Comparison of ENCODE assay signal across 8 cellular contexts in the genomic region with DNA sequence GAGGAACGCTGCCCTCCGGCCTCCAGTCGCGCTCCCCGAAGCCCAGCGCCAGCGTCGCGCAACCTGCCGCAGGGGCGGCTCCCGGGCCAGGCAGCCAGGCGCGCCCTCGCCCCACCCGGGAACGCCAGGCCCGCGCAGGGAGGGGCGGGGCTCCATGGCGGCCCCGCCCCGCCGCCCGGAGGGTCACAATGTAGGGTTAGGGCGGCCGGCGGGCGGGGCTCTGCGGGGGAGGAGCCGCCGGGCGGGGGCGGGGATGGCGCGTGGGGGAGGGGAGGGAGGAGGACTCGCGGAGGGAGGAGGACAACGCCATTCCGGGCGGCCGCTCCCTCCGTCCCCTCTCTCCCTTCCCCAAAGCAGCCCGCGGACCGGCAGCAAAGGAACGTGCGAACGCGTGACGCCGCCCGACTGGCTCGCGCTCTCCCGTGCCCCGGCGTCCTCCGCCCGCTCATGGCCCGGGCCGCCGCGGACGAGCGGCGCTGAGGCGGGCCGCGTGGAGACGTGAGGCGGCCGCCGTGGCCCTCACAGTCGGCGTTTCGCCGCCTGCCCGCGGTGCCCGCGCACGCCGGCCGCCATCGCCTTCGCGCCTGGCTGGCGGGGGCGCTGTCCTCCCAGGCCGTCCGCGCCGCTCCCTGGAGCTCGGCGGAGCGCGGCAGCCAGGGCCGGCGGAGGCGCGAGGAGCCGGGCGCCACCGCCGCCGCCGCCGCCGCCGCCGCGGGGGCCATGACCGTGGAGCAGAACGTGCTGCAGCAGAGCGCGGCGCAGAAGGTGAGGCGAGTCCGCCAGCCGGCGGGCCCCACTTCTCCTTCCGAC. TPM values are rescaled to one million over a fixed set of nuclear protein-coding genes. Genes with fewer than 3 reads are reported as not detected.
DNase-seq lines count a peak whose midpoint lies in the region; ATAC-seq, FAIRE-seq and TF ChIP-seq lines count a peak whose summit lies in the region.

A gene with protein sequence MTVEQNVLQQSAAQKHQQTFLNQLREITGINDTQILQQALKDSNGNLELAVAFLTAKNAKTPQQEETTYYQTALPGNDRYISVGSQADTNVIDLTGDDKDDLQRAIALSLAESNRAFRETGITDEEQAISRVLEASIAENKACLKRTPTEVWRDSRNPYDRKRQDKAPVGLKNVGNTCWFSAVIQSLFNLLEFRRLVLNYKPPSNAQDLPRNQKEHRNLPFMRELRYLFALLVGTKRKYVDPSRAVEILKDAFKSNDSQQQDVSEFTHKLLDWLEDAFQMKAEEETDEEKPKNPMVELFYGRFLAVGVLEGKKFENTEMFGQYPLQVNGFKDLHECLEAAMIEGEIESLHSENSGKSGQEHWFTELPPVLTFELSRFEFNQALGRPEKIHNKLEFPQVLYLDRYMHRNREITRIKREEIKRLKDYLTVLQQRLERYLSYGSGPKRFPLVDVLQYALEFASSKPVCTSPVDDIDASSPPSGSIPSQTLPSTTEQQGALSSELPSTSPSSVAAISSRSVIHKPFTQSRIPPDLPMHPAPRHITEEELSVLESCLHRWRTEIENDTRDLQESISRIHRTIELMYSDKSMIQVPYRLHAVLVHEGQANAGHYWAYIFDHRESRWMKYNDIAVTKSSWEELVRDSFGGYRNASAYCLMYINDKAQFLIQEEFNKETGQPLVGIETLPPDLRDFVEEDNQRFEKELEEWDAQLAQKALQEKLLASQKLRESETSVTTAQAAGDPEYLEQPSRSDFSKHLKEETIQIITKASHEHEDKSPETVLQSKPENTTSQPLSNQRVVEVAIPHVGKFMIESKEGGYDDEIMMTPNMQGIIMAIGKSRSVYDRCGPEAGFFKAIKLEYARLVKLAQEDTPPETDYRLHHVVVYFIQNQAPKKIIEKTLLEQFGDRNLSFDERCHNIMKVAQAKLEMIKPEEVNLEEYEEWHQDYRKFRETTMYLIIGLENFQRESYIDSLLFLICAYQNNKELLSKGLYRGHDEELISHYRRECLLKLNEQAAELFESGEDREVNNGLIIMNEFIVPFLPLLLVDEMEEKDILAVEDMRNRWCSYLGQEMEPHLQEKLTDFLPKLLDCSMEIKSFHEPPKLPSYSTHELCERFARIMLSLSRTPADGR (plus strand): TSS at position 309 of the 810 bp plus-strand sequence. CDS start 412 bp downstream, at position 721.

- FAIRE-seq in GM12891 (lab: Jason Lieb, UNC), result peak; percentile 91
- peak; percentile 84 for FAIRE-seq in urothelium cell line (lab: Jason Lieb, UNC)

- H3K4me1 Mint-ChIP-seq in T-helper 17 cell, result peaks cover 21% of the 10 kb centered on the region

- H3K9me3 ChIP-seq in T-helper 17 cell (ENCODE audit: control insufficient read depth, low read length, poor library complexity, severe bottlenecking), result no peaks in the 10 kb centered on the region

- H3K27ac Mint-ChIP-seq in T-helper 17 cell, result peak within 1 kb of the TSS; percentile 90

- peak; percentile 83 for ATAC-seq in HG02759 (IDR thresholded peaks at IDR 0.05; ENCODE audit: unreplicated experiment)
- peak; percentile 83 for ATAC-seq in T-helper 17 cell
- peak; percentile 98 for ATAC-seq in left ventricle myocardium superior

- H3K27me3 Mint-ChIP-seq in T-helper 17 cell, result no peaks in the 10 kb centered on the region

- H3K4me3 Mint-ChIP-seq in T-helper 17 cell, result peak within 1 kb of the TSS; percentile 98

- intact Hi-C loops in left ventricle myocardium superior (cut with micrococcal nuclease), result loop anchor here (10.0 kb wide), 1 partner anchor 95 kb away; no protein-coding TSS in a partner anchor

- no peaks in the 10 kb centered on the region for H3K36me3 Mint-ChIP-seq in T-helper 17 cell (ENCODE audit: low read depth)

- no peak for TF ChIP-seq POLR2A in GM12891 (IDR thresholded peaks at IDR 0.05; ENCODE audit: low read depth, low read length)

- DNase-seq in GM12891 (ENCODE audit: insufficient read length, low spot score), result peak; percentile 80
- peak; percentile 92 to 97 (median 92) for DNase-seq in NCI-H1417 (lab: John Stamatoyannopoulos, UW)
- DNase-seq in T-helper 17 cell, result peak; percentile 78 to 92 (median 92)
- peak; percentile 37 for DNase-seq in amniotic stem cell (lab: John Stamatoyannopoulos, UW)
- DNase-seq in left ventricle myocardium superior, result peak; percentile 97
- no peak for DNase-seq in pulmonary artery endothelial cell (ENCODE audit: low read depth, low spot score)
- peak; percentile 97 for DNase-seq in urothelium cell line (ENCODE audit: low spot score)

TF ChIP-seq in GM12891, 5 proteins besides CTCF, POLR2A, EP300 and RAD21:
- TF ChIP-seq PAX5 (IDR thresholded peaks at IDR 0.05; ENCODE audit: insufficient read depth, low read length, severe bottlenecking) (peak; percentile 23), POLR2AphosphoS5 (IDR thresholded peaks at IDR 0.05; ENCODE audit: low read depth, low read length) (0 out of 2 replicates have a peak, but pooled peaks have one; percentile 38), POU2F2 (IDR thresholded peaks at IDR 0.05; ENCODE audit: low read depth, low read length) (no peak), TAF1 (IDR thresholded peaks at IDR 0.05; ENCODE audit: low read depth, low read length) (0 out of 2 replicates have a peak, but pooled peaks have one; percentile 3)

RNA-seq across cellular contexts. Expression of the gene that starts here (rescaled TPM):
- polyA plus RNA-seq in GM12891 (2012; ENCODE audit: low read depth, missing spikeins), result 9.1 TPM
- total RNA-seq in T-helper 17 cell, result 10 to 100 TPM; 52.0 to 66.7 TPM
- 46.0 TPM for total RNA-seq in left ventricle myocardium superior
- total RNA-seq in pulmonary artery endothelial cell, result 58.8 and 69.2 TPM in 2 replicates
